ENCODE assay signal across 1 cellular context in genomic region chr11:74255741-74256369, GRCh38.
TF ChIP-seq lines count a peak whose summit lies in the region.

No MANE protein-coding gene starts in this region.

TF ChIP-seq in GM23338, 12 proteins besides CTCF, POLR2A, EP300 and RAD21 (continued from another document):
- no peak for TF ChIP-seq ZNF462 (CRISPR knock-in tag; IDR thresholded peaks at IDR 0.05)
- TF ChIP-seq NANOG (IDR thresholded peaks at IDR 0.05; ENCODE audit: borderline replicate concordance), result no peak
- TF ChIP-seq CREB1 (CRISPR knock-in tag; IDR thresholded peaks at IDR 0.05; ENCODE audit: low read depth), result no peak
- TF ChIP-seq STAT1 (IDR thresholded peaks at IDR 0.05; ENCODE audit: unreplicated experiment), result no peak
